In the genomic region with DNA sequence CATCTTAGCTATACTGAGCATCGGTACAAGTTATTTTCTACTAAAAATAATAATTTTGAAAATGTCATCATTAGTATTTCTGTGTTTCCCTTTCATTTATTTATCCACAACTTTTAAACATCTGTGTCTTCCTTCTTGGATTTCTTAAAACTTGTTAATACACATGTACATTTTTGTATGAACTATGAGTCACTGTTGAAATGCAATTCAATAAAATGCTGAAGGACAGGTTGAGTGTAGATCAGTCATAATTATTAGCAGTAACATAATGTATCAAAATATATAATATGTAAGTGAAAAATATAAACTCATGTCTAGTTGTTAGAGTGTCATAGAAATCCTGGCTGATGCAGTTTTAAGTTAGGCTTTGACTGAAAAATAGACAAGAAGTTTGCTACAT, we compare ENCODE assay signal across 24 cellular contexts.
"Had no signal": no experiment of that assay in that cellular context is flagged by ENCODE, and none has a peak within 500 bp of the region (broad histone marks: within the 10 kb centered on the region; RNA-seq: fewer than 3 reads in every experiment).

No MANE protein-coding gene starts in this region.

- H3K27me3 ChIP-seq: esophagus muscularis mucosa, right atrium auricular region, sigmoid colon, stomach, upper lobe of right lung, vagina had no signal

- DNase-seq: cerebellar nuclear complex; foreskin fibroblast; immature natural killer cell; kidney; left cardiac atrium; left ventricle myocardium inferior; lower lobe of right lung; mesenchymal stem cell; naive B cell; posterior cingulate gyrus; sigmoid colon; stimulated activated CD4-positive, alpha-beta T cell treated with anti-CD3 and anti-CD28 coated beads, Interleukin-2, amount 100 ng/mL, for 24 hours; stimulated activated CD4-positive, alpha-beta T cell treated with anti-CD3 and anti-CD28 coated beads, Interleukin-4, amount 100 ng/mL, for 4 hours; stimulated activated naive B cell treated with anti-CD40 and anti-IgM and Interleukin-4, amounts not matched to agents 10 μg/mL and 1 μg/mL and 100 μg/mL, for 72 hours; stomach; substantia nigra; upper lobe of right lung had no signal

- H3K9me3 ChIP-seq: esophagus muscularis mucosa, left ventricle myocardium inferior, lower lobe of right lung, right atrium auricular region, sigmoid colon, stomach, upper lobe of right lung, vagina had no signal

- H3K27ac Mint-ChIP-seq: dendritic cell treated with granulocyte-macrophage colony-stimulating factor and Interleukin-4, amounts not matched to agents 40 ng/mL and 50 ng/mL, for 4 days; immature natural killer cell; naive B cell; stimulated activated naive B cell treated with anti-CD40 and anti-IgM and Interleukin-4, amounts not matched to agents 10 μg/mL and 1 μg/mL and 100 μg/mL, for 72 hours had no signal

- H3K36me3 ChIP-seq: lower lobe of right lung, right atrium auricular region, upper lobe of right lung had no signal

- FAIRE-seq: colon, endothelial cell of umbilical vein had no signal

- H3K9me3 Mint-ChIP-seq: dendritic cell treated with granulocyte-macrophage colony-stimulating factor and Interleukin-4, amounts not matched to agents 40 ng/mL and 50 ng/mL, for 4 days; immature natural killer cell; naive B cell; stimulated activated naive B cell treated with anti-CD40 and anti-IgM and Interleukin-4, amounts not matched to agents 10 μg/mL and 1 μg/mL and 100 μg/mL, for 72 hours had no signal

- H3K4me3 ChIP-seq: esophagus muscularis mucosa, left ventricle myocardium inferior, lower lobe of right lung, right atrium auricular region, sigmoid colon, skin epidermis, stomach, upper lobe of right lung, vagina had no signal

- H3K36me3 Mint-ChIP-seq: immature natural killer cell; naive B cell; stimulated activated naive B cell treated with anti-CD40 and anti-IgM and Interleukin-4, amounts not matched to agents 10 μg/mL and 1 μg/mL and 100 μg/mL, for 72 hours had no signal

- ATAC-seq: left cardiac atrium; lower lobe of right lung; stimulated activated naive B cell treated with anti-CD40 and anti-IgM and Interleukin-4, amounts not matched to agents 10 μg/mL and 1 μg/mL and 100 μg/mL, for 72 hours; upper lobe of right lung had no signal

- H3K27ac ChIP-seq: left ventricle myocardium inferior, right atrium auricular region, skin epidermis, stomach, vagina had no signal

- H3K4me3 Mint-ChIP-seq: dendritic cell treated with granulocyte-macrophage colony-stimulating factor and Interleukin-4, amounts not matched to agents 40 ng/mL and 50 ng/mL, for 4 days; immature natural killer cell; naive B cell; stimulated activated naive B cell treated with anti-CD40 and anti-IgM and Interleukin-4, amounts not matched to agents 10 μg/mL and 1 μg/mL and 100 μg/mL, for 72 hours had no signal
